15 cellular contexts compared by ENCODE assay signal in genomic region chr22:24580276-24580675, GRCh38. TPM values are rescaled to one million over a fixed set of nuclear protein-coding genes. Genes with fewer than 3 reads are reported as not detected.
DNase-seq lines count a peak whose midpoint lies in the region; ATAC-seq and TF ChIP-seq lines count a peak whose summit lies in the region.
"Had no signal": no experiment of that assay in that cellular context is flagged by ENCODE, and none has a peak within 500 bp of the region (broad histone marks: within the 10 kb centered on the region; RNA-seq: fewer than 3 reads in every experiment).

No MANE protein-coding gene starts in this region.

- H3K4me3 ChIP-seq in GM23248 (no peak overlapping the region), astrocyte of the spinal cord (ENCODE audit: low read depth, low read length) (no peak overlapping the region), sigmoid colon (no peak overlapping the region)
- H3K4me3 ChIP-seq: spleen had no signal

- no peak overlapping the region for H3K9ac ChIP-seq in GM23248

- H4K20me1 ChIP-seq in GM23248 (ENCODE audit: insufficient read depth), result peaks cover 4% of the 10 kb centered on the region; the same call in 1 of the 2 replicates

- H3K9me3 ChIP-seq in GM23248 (ENCODE audit: low read depth), result no peaks in the 10 kb centered on the region
- H3K9me3 ChIP-seq in sigmoid colon, result no peaks in the 10 kb centered on the region
- H3K9me3 ChIP-seq: neutrophil, spleen had no signal

- peak; percentile 23 for DNase-seq in A172 (ENCODE audit: low spot score)
- peak; percentile 91 for DNase-seq in GM23248
- peak; percentile 7 for DNase-seq in astrocyte of the spinal cord (ENCODE audit: low read depth, low spot score)
- peak; percentile 77 for DNase-seq in hepatic stellate cell (ENCODE audit: low spot score)
- no peak for DNase-seq in sigmoid colon
- DNase-seq: DMS79, endodermal cell, NCI-H2081, NCI-H774 had no signal

- in situ Hi-C loops in GM23248 (cut with MboI), result no loop called here
- in situ Hi-C loops in astrocyte of the spinal cord (cut with HindIII; ENCODE audit: low sequenced_read_pairs), result no loop called here

- no peak overlapping the region for H2AFZ ChIP-seq in GM23248

- TF ChIP-seq POLR2A in sigmoid colon (IDR thresholded peaks at IDR 0.05), result no peak

- WGBS in GM23248 (ENCODE audit: low coverage in 1 of 2, low lambda C conversion rate in 2 of 2, missing lambda C conversion rate in 2 of 2), 2 experiments, result 2 to 9% methylated on average over 2 of the region's 2 CpGs
- WGBS in sigmoid colon, 2 donors, result 88 to 99% methylated on average over 2 of the region's 2 CpGs

- H3K4me1 ChIP-seq in GM23248 (ENCODE audit: insufficient read depth) (peaks cover 31% of the 10 kb centered on the region), sigmoid colon (peaks cover 0 to 43% (median 23%) of the 10 kb centered on the region in 4 donors)

- no peaks in the 10 kb centered on the region for H3K27me3 ChIP-seq in GM23248 (replicated peaks; ENCODE audit: insufficient read depth)
- H3K27me3 ChIP-seq in sigmoid colon, result no peaks in the 10 kb centered on the region
- H3K27me3 ChIP-seq: neutrophil, spleen had no signal

- peak overlapping the region; percentile 54 for H3K4me2 ChIP-seq in GM23248 (ENCODE audit: unreplicated experiment)

- peak overlapping the region; percentile 60 for H3K27ac ChIP-seq in GM23248
- H3K27ac ChIP-seq in sigmoid colon, result peak overlapping the region in 1 of 4 donors; percentile 39
- H3K27ac ChIP-seq: HL-60, neutrophil, spleen had no signal

- H3F3A ChIP-seq in GM23248 (ENCODE audit: insufficient read depth), result peaks cover 42% of the 10 kb centered on the region

- H3K9me2 ChIP-seq in GM23248 (ENCODE audit: insufficient read depth), result no peaks in the 10 kb centered on the region

- 0 out of 2 replicates have a peak, but pooled peaks cover 7% of the 10 kb centered on the region for H3K36me3 ChIP-seq in GM23248 (ENCODE audit: low read depth)
- peaks cover 0 to 23% (median 0%) of the 10 kb centered on the region in 4 donors for H3K36me3 ChIP-seq in sigmoid colon
- H3K36me3 ChIP-seq: neutrophil had no signal

- intact Hi-C loops in sigmoid colon (cut with DNase I), result no loop called here

- TF ChIP-seq CTCF in astrocyte of the spinal cord (IDR thresholded peaks at IDR 0.05; ENCODE audit: low read depth, low read length) (no peak), sigmoid colon (IDR thresholded peaks at IDR 0.05) (no peak)

- no peaks in the 10 kb centered on the region for H3K79me2 ChIP-seq in GM23248 (ENCODE audit: insufficient read depth)

- no peak for TF ChIP-seq EP300 in sigmoid colon (IDR thresholded peaks at IDR 0.05)

- ATAC-seq in GM19467 (IDR thresholded peaks at IDR 0.05; ENCODE audit: unreplicated experiment) (no peak), HG02623 (IDR thresholded peaks at IDR 0.05; ENCODE audit: unreplicated experiment) (no peak), HG03159 (IDR thresholded peaks at IDR 0.05; ENCODE audit: unreplicated experiment) (no peak)

RNA-seq across cellular contexts. Expression of gene LRRC75B, which starts 12.6 kb away (rescaled TPM):
- total RNA-seq in A172 (2014; rRNA removed; shearing (Covaris generic)), result 1.4 and 5.0 TPM in 2 replicates
- 7.8 and 16.3 TPM in 2 replicates for total RNA-seq in GM23248 (2014; rRNA removed; shearing (Covaris generic))
- polyA plus RNA-seq in GM23248 (2016; fragmentation: Nextera tagmentation; extraction: Ambion mirVana) (10.6 and 11.4 TPM in 2 replicates), sigmoid colon (10 to 100 TPM in 1 of 3 donors, 1 to 10 TPM in 2; 2.5 to 14.4 (median 8.1) TPM)
- 10 to 100 TPM; 11.1 to 18.6 (median 13.8) TPM for total RNA-seq in sigmoid colon

RNA-seq across cellular contexts. Expression of gene GGT1, which starts 22.7 kb away (rescaled TPM):
- total RNA-seq in A172 (2014; rRNA removed; shearing (Covaris generic)), result 30.0 and 43.8 TPM in 2 replicates
- 2.1 and 5.3 TPM in 2 replicates for total RNA-seq in GM23248 (2014; rRNA removed; shearing (Covaris generic))
- 0.14 and 0.60 TPM in 2 replicates for polyA plus RNA-seq in GM23248 (2016; fragmentation: Nextera tagmentation; extraction: Ambion mirVana)
- 1 to 10 TPM; 2.9 to 5.4 (median 3.7) TPM for total RNA-seq in sigmoid colon
- polyA plus RNA-seq in sigmoid colon, result 10 to 100 TPM; 12.6 to 33.1 (median 26.7) TPM

RNA-seq across cellular contexts. Expression of gene SNRPD3, which starts 24.5 kb away (rescaled TPM):
- total RNA-seq in A172 (2014; rRNA removed; shearing (Covaris generic)), result 152 and 187 TPM in 2 replicates
- total RNA-seq in GM23248 (2014; rRNA removed; shearing (Covaris generic)), result 79.4 and 106 TPM in 2 replicates
- 108 and 109 TPM in 2 replicates for polyA plus RNA-seq in GM23248 (2016; fragmentation: Nextera tagmentation; extraction: Ambion mirVana)
- 100 to 1,000 TPM; 104 to 156 (median 133) TPM for total RNA-seq in sigmoid colon
- polyA plus RNA-seq in sigmoid colon, result 100 to 1,000 TPM; 111 to 159 (median 146) TPM

RNA-seq across cellular contexts. Expression of gene GUCD1, which starts 25.3 kb away (rescaled TPM):
- total RNA-seq in A172 (2014; rRNA removed; shearing (Covaris generic)), result 58.3 and 73.8 TPM in 2 replicates
- total RNA-seq in GM23248 (2014; rRNA removed; shearing (Covaris generic)), result 92.4 and 125 TPM in 2 replicates
- polyA plus RNA-seq in GM23248 (2016; fragmentation: Nextera tagmentation; extraction: Ambion mirVana) (37.2 and 43.0 TPM in 2 replicates), sigmoid colon (100 to 1,000 TPM; 153 to 301 (median 160) TPM)
- total RNA-seq in sigmoid colon, result 10 to 100 TPM; 85.6 to 98.6 (median 89.4) TPM
